17 cellular contexts compared by ENCODE assay signal in the genomic region with DNA sequence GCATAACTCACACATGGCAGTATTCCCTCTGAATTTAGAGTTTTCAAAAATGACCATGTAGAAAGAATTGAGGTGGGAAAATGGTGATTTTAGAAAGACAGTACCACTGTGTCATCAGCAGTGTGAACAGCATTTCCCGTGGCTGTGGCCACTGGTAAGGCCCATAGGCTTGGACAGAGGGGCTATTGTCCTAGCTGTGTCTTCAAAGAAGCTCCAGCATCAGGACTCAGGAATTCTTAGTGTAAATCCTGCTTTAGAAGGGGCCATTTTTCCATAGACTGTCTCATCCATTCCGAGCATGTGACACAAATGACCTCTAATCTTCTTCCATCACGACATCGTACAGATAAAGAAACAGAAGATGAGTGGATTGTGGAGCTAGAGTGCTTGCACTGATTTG.
DNase-seq lines count a peak whose midpoint lies in the region; ATAC-seq, FAIRE-seq and TF ChIP-seq lines count a peak whose summit lies in the region.
"Had no signal": no experiment of that assay in that cellular context is flagged by ENCODE, and none has a peak within 500 bp of the region (broad histone marks: within the 10 kb centered on the region; RNA-seq: fewer than 3 reads in every experiment).

No MANE protein-coding gene starts in this region.

- no peaks in the 10 kb centered on the region for H3K27me3 ChIP-seq in Caco-2 (replicated peaks; ENCODE audit: control insufficient read depth, insufficient read depth, low read length)
- H3K27me3 ChIP-seq: BLaER1 treated with 17β-estradiol and CSF1 and Interleukin-3, amounts not matched to agents 10 nM and 100 nM had no signal

- H3K4me1 ChIP-seq in mesodermal cell (ENCODE audit: control insufficient read depth, insufficient read depth, low read length, poor library complexity, severe bottlenecking) (no peaks in the 10 kb centered on the region), Caco-2 (no peaks in the 10 kb centered on the region)
- H3K4me1 ChIP-seq: BLaER1 treated with 17β-estradiol and CSF1 and Interleukin-3, amounts not matched to agents 10 nM and 100 nM; HAP-1 had no signal

- FAIRE-seq in GM19239 (lab: Jason Lieb, UNC) = no peak
- FAIRE-seq: D721Med, G401.6, GM12892, GM18507 had no signal

- H3K4me3 ChIP-seq in mesodermal cell (ENCODE audit: extremely low read depth, insufficient read depth, low read length, poor library complexity, severe bottlenecking) = no peak overlapping the region
- no peak overlapping the region for H3K4me3 ChIP-seq in Caco-2 (ENCODE audit: low read depth, low read length)
- H3K4me3 ChIP-seq: BLaER1 treated with 17β-estradiol and CSF1 and Interleukin-3, amounts not matched to agents 10 nM and 100 nM; GM23248; HAP-1 had no signal

- H3K9me3 ChIP-seq in mesodermal cell (ENCODE audit: control insufficient read depth, low read length) = no peaks in the 10 kb centered on the region
- H3K9me3 ChIP-seq in Caco-2 = no peaks in the 10 kb centered on the region
- H3K9me3 ChIP-seq: BLaER1 treated with 17β-estradiol and CSF1 and Interleukin-3, amounts not matched to agents 10 nM and 100 nM; HAP-1 had no signal

- ATAC-seq in activated naive CD4-positive, alpha-beta T cell treated with anti-CD3 and anti-CD28 coated beads, Interleukin-2, amount 50 U/mL, for 72 hours = no peak
- ATAC-seq: CD8-positive, alpha-beta T cell had no signal

- H3K4me1 Mint-ChIP-seq in Caco-2 (ENCODE audit: low read depth, unreplicated experiment) = no peaks in the 10 kb centered on the region
- H3K4me1 Mint-ChIP-seq: B cell had no signal

- no peaks in the 10 kb centered on the region for H3K36me3 ChIP-seq in mesodermal cell (ENCODE audit: control insufficient read depth, insufficient read depth, low read length)
- no peaks in the 10 kb centered on the region for H3K36me3 ChIP-seq in Caco-2 (ENCODE audit: control insufficient read depth, insufficient read depth, low read length)
- H3K36me3 ChIP-seq: BLaER1 treated with 17β-estradiol and CSF1 and Interleukin-3, amounts not matched to agents 10 nM and 100 nM; HAP-1 had no signal

- no peak for TF ChIP-seq CTCF in Caco-2 (IDR thresholded peaks at IDR 0.05; ENCODE audit: insufficient read depth in 1 of 2, low read depth in 1 of 2, low read length in 1 of 2, severe bottlenecking in 1 of 2, unreplicated experiment in 1 of 2)

- H3K27ac ChIP-seq in mesodermal cell (ENCODE audit: low read depth, low read length, severe bottlenecking) = peak overlapping the region; percentile 25
- H3K27ac ChIP-seq: BLaER1 treated with 17β-estradiol and CSF1 and Interleukin-3, amounts not matched to agents 10 nM and 100 nM; GM23248 had no signal

- no TSS peak for BruUV-seq in Caco-2 (replicated peaks; lab: Mats Ljungman, UMichigan)

- H3K4me3 Mint-ChIP-seq in Caco-2 (ENCODE audit: unreplicated experiment) = no peak overlapping the region
- H3K4me3 Mint-ChIP-seq: B cell; CD8-positive, alpha-beta T cell had no signal

- H3K27me3 Mint-ChIP-seq in Caco-2 (ENCODE audit: insufficient read depth, unreplicated experiment) = peaks cover 4% of the 10 kb centered on the region

- POLR2A ChIA-PET in Caco-2 (lab: Charles Lee) = no interaction called here

- H3K27ac Mint-ChIP-seq in Caco-2 (ENCODE audit: unreplicated experiment) = no peak overlapping the region
- no peak overlapping the region for H3K27ac Mint-ChIP-seq in activated naive CD4-positive, alpha-beta T cell treated with anti-CD3 and anti-CD28 coated beads, Interleukin-2, amount 50 U/mL, for 72 hours
- H3K27ac Mint-ChIP-seq: B cell; CD8-positive, alpha-beta T cell had no signal

- DNase-seq in RPMI7951 (ENCODE audit: low read depth) = peak; percentile 39
- DNase-seq in epidermal melanocyte (ENCODE audit: insufficient read length, low spot score) = peak; percentile 38
- DNase-seq in GM19239 (ENCODE audit: insufficient read length, low spot score) = no peak
- DNase-seq in Caco-2 = no peak
- DNase-seq in activated naive CD4-positive, alpha-beta T cell treated with anti-CD3 and anti-CD28 coated beads, Interleukin-2, amount 50 U/mL, for 72 hours (ENCODE audit: low spot score in 2 of 2) = no peak
- DNase-seq in occipital lobe (lab: John Stamatoyannopoulos, UW) = no peak
- DNase-seq: CD8-positive, alpha-beta T cell; COR-L47; GM23248 had no signal

- intact Hi-C loops in Caco-2 (cut with micrococcal nuclease; ENCODE audit: unreplicated experiment) = loop anchor here (5.0 kb wide), 1 partner anchor 581 kb away; no protein-coding TSS in a partner anchor

- WGBS in mesodermal cell (ENCODE audit: insufficient coverage in 2 of 2), 2 experiments = 67 to 96% methylated on average over 1 to 3 of the region's 4 CpGs

- H3K36me3 Mint-ChIP-seq in Caco-2 (ENCODE audit: insufficient read depth, unreplicated experiment) = no peaks in the 10 kb centered on the region
- H3K36me3 Mint-ChIP-seq in activated naive CD4-positive, alpha-beta T cell treated with anti-CD3 and anti-CD28 coated beads, Interleukin-2, amount 50 U/mL, for 72 hours = no peaks in the 10 kb centered on the region
- H3K36me3 Mint-ChIP-seq: CD8-positive, alpha-beta T cell had no signal

- H3K9me3 Mint-ChIP-seq in Caco-2 (ENCODE audit: unreplicated experiment) = no peaks in the 10 kb centered on the region
- no peaks in the 10 kb centered on the region for H3K9me3 Mint-ChIP-seq in activated naive CD4-positive, alpha-beta T cell treated with anti-CD3 and anti-CD28 coated beads, Interleukin-2, amount 50 U/mL, for 72 hours
- H3K9me3 Mint-ChIP-seq: CD8-positive, alpha-beta T cell had no signal

- CTCF ChIA-PET in Caco-2 (lab: Charles Lee) = no interaction called here

Comparison
In these comparisons a context has a peak if more than half of its experiments do, and no peak if none do; other contexts are left out.
1. DNase-seq: peak in RPMI7951 (single experiment) and epidermal melanocyte (single experiment); none in GM19239 (single experiment), Caco-2 (0 of 2), activated naive CD4-positive, alpha-beta T cell treated with anti-CD3 and anti-CD28 coated beads, Interleukin-2, amount 50 U/mL, for 72 hours (0 of 2) and occipital lobe (single experiment).